ENCODE assay signal across 28 cellular contexts in genomic region chr9:7433508-7434292, GRCh38.
"Had no signal": no experiment of that assay in that cellular context is flagged by ENCODE, and none has a peak within 500 bp of the region (broad histone marks: within the 10 kb centered on the region; RNA-seq: fewer than 3 reads in every experiment).

No MANE protein-coding gene starts in this region.

- H3K9me3 ChIP-seq: colonic mucosa, testis had no signal

- H3K4me3 Mint-ChIP-seq: activated naive CD8-positive, alpha-beta T cell; nephron; T-helper 1 cell treated with Interleukin-12 subunit alpha and Interleukin-12 subunit beta and Interleukin-4 antibody, amounts not matched to agents 30 μg/mL and 1 μg/mL, for 36 hours had no signal

- H3K36me3 Mint-ChIP-seq: activated naive CD8-positive, alpha-beta T cell had no signal

- H3K27ac ChIP-seq: cardiac muscle cell, colonic mucosa, heart right ventricle, left ventricle myocardium inferior, spleen, testis, upper lobe of left lung, VCaP had no signal

- H3K36me3 ChIP-seq: cardiac muscle cell, colonic mucosa, heart right ventricle, left ventricle myocardium inferior, spleen, upper lobe of left lung had no signal

- H3K27ac Mint-ChIP-seq: activated naive CD8-positive, alpha-beta T cell; nephron; T-helper 1 cell treated with Interleukin-12 subunit alpha and Interleukin-12 subunit beta and Interleukin-4 antibody, amounts not matched to agents 30 μg/mL and 1 μg/mL, for 36 hours had no signal

- ATAC-seq: heart right ventricle, mucosa of descending colon, right cardiac atrium had no signal

- H3K4me3 ChIP-seq: cardiac muscle cell, colonic mucosa, heart right ventricle, left ventricle myocardium inferior, lung, mucosa of descending colon, spleen, testis, upper lobe of left lung had no signal

- H3K4me1 Mint-ChIP-seq: nephron had no signal

- DNase-seq: activated CD4-positive, alpha-beta T cell treated with anti-CD3 and anti-CD28 coated beads for 4 hours; activated CD4-positive, alpha-beta T cell treated with anti-CD3 and anti-CD28 coated beads, Interleukin-2, amount 50 U/mL, for 48 hours; activated CD8-positive, alpha-beta memory T cell treated with anti-CD3 and anti-CD28 coated beads for 24 hours; activated effector memory CD4-positive, alpha-beta T cell treated with Interleukin-2 at 50 U/mL for 16 hours; activated naive CD4-positive, alpha-beta T cell treated with Interleukin-2 at 50 U/mL for 16 hours; anterior cingulate cortex; cerebellar nuclear complex; colonic mucosa; effector CD8-positive, alpha-beta T cell; erythroblast; foreskin melanocyte; heart right ventricle; left ventricle myocardium inferior; mucosa of descending colon; right cardiac atrium; spleen; stimulated activated naive CD4-positive, alpha-beta T cell treated with Interleukin-2 at 50 U/mL for 16 hours; T-helper 9 cell; testis; upper lobe of left lung had no signal

- H3K27me3 ChIP-seq: cardiac muscle cell, colonic mucosa, heart right ventricle, testis, upper lobe of left lung had no signal

- FAIRE-seq: endometrium, TTC549 had no signal

- H3K4me1 ChIP-seq: colonic mucosa, heart right ventricle, left ventricle myocardium inferior, spleen, testis, upper lobe of left lung had no signal
